In genomic region chr4:687048-687974, GRCh38 we compare ENCODE assay signal across 7 cellular contexts. TPM values are rescaled to one million over a fixed set of nuclear protein-coding genes. Genes with fewer than 3 reads are reported as not detected.
DNase-seq lines count a peak whose midpoint lies in the region; ATAC-seq and TF ChIP-seq lines count a peak whose summit lies in the region.

No MANE protein-coding gene starts in this region.

- H3K27me3 ChIP-seq in upper lobe of right lung, result no peaks in the 10 kb centered on the region

- DNase-seq in LNCaP clone FGC (ENCODE audit: low read depth) (peak; percentile 90), T47D (ENCODE audit: low read depth in 1 of 2, low spot score in 1 of 2) (peak; percentile 91), left lobe of liver (ENCODE audit: low spot score) (peak; percentile 93), upper lobe of right lung (peak; percentile 93), superior temporal gyrus (ENCODE audit: extremely low spot score) (no peak)

- peak overlapping the region; percentile 88 for H3K27ac ChIP-seq in upper lobe of right lung

- peaks cover 35% of the 10 kb centered on the region for H3K4me1 ChIP-seq in upper lobe of right lung

- H3K9me3 ChIP-seq in upper lobe of right lung, result no peaks in the 10 kb centered on the region

- TF ChIP-seq CTCF in LNCaP clone FGC (IDR thresholded peaks at IDR 0.05; ENCODE audit: control insufficient read depth, extremely low read depth, insufficient read depth) (no peak), upper lobe of right lung (IDR thresholded peaks at IDR 0.05) (no peak)

- intact Hi-C loops in upper lobe of right lung (cut with DNase I), result no loop called here

- in situ Hi-C loops in T47D (cut with HindIII; ENCODE audit: low pct_unique_long_range_greater_than_20kb, low sequenced_read_pairs), result no loop called here

- peak overlapping the region; percentile 51 for H3K4me3 ChIP-seq in LNCaP clone FGC (ENCODE audit: low read depth, low read length)
- peak overlapping the region; percentile 67 for H3K4me3 ChIP-seq in upper lobe of right lung

- no peaks in the 10 kb centered on the region for H3K36me3 ChIP-seq in upper lobe of right lung

- ATAC-seq in left lobe of liver (peak; percentile 85), upper lobe of right lung (peak; percentile 83), HG03460 (IDR thresholded peaks at IDR 0.05; ENCODE audit: unreplicated experiment) (no peak), GM21528 (IDR thresholded peaks at IDR 0.05; ENCODE audit: low FRiP score, unreplicated experiment) (no peak)

RNA-seq across cellular contexts. Expression of gene SLC49A3, which starts 1.6 kb away (rescaled TPM):
- 7.6 TPM for total RNA-seq in left lobe of liver
- total RNA-seq in upper lobe of right lung, result 32.9 TPM

RNA-seq across cellular contexts. Expression of gene MYL5, which starts 13.0 kb away (rescaled TPM):
- total RNA-seq in left lobe of liver (7.4 TPM), upper lobe of right lung (9.7 TPM)

RNA-seq across cellular contexts. Expression of gene ATP5ME, which starts 13.2 kb away (rescaled TPM):
- total RNA-seq in left lobe of liver (203 TPM), upper lobe of right lung (167 TPM)

RNA-seq across cellular contexts. Expression of gene PCGF3, which starts 18.3 kb away (rescaled TPM):
- total RNA-seq in left lobe of liver, result 16.6 TPM
- 42.2 TPM for total RNA-seq in upper lobe of right lung

Comparison
In these comparisons a context has a peak if more than half of its experiments do, and no peak if none do; other contexts are left out.
1. ATAC-seq: peak in left lobe of liver (single experiment) and upper lobe of right lung (single experiment); none in HG03460 (single experiment) and GM21528 (single experiment).